1 cellular context compared by ENCODE assay signal in genomic region chr5:133509742-133510079, GRCh38.
TF ChIP-seq lines count a peak whose summit lies in the region.

No MANE protein-coding gene starts in this region.

TF ChIP-seq in neural cell, 6 proteins besides CTCF, POLR2A, EP300 and RAD21 (continued from another document):
- TF ChIP-seq REST (IDR thresholded peaks at IDR 0.05; ENCODE audit: borderline replicate concordance): no peak
- TF ChIP-seq TAF1 (IDR thresholded peaks at IDR 0.05; ENCODE audit: low read depth): no peak
- no peak for TF ChIP-seq SMC3 (conservative IDR thresholded peaks at IDR 0.05; ENCODE audit: poor library complexity)
- TF ChIP-seq EZH2 (IDR thresholded peaks at IDR 0.05; ENCODE audit: borderline replicate concordance, insufficient read depth, low read length, poor library complexity, severe bottlenecking): no peak
- TF ChIP-seq POLR2AphosphoS5 (IDR thresholded peaks at IDR 0.05): no peak
